12 cellular contexts compared by ENCODE assay signal in genomic region chr2:60652822-60653315, GRCh38.
"Had no signal": no experiment of that assay in that cellular context is flagged by ENCODE, and none has a peak within 500 bp of the region (broad histone marks: within the 10 kb centered on the region; RNA-seq: fewer than 3 reads in every experiment).

No MANE protein-coding gene starts in this region.

- DNase-seq: activated B cell treated with CpG ODN at 0.5 μM for 24 hours; activated CD4-positive, alpha-beta memory T cell treated with anti-CD3 and anti-CD28 coated beads, Interleukin-2, amount 10 ng/mL, durations not matched to agents 7 days and 5 days; activated CD4-positive, alpha-beta T cell treated with anti-CD3 and anti-CD28 coated beads for 4 hours; activated CD8-positive, alpha-beta memory T cell treated with anti-CD3 and anti-CD28 coated beads, Interleukin-2, amount 10 ng/mL, durations not matched to agents 7 days and 5 days; activated naive CD8-positive, alpha-beta T cell treated with anti-CD3 and anti-CD28 coated beads for 36 hours; amniotic stem cell; effector CD4-positive, alpha-beta T cell; mesenchymal stem cell; mucosa of descending colon; naive thymus-derived CD4-positive, alpha-beta T cell; stimulated activated CD4-positive, alpha-beta T cell treated with anti-CD3 and anti-CD28 coated beads, Interleukin-4, amount 100 ng/mL, for 4 hours; upper lobe of left lung had no signal
